In the genomic region with DNA sequence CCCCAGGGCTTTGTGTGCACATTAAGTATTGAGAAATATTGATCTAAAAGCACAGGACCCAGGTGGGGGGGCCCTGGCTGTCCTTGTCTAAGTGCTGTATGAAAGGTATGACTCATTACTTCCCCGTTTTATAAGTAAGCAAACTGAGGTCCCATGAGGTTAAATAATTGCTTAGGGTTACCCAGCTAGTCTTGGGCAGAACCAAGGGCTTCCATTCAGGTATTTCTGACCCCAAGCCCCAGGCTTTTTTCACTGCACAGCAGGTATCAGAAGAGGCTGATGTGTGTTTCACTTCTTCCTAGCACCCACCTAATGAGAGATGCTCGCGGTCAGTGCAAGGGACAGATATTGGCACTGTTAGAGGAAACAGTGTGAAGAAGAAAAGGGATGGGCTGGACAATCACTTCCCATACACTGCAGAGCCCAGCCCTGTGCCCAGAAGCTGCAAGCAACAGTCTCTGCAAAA, we compare ENCODE assay signal across 8 cellular contexts. TPM values are rescaled to one million over a fixed set of nuclear protein-coding genes. Genes with fewer than 3 reads are reported as not detected.
DNase-seq lines count a peak whose midpoint lies in the region; ATAC-seq and TF ChIP-seq lines count a peak whose summit lies in the region.

No MANE protein-coding gene starts in this region.

- TF ChIP-seq POLR2A in esophagus muscularis mucosa (IDR thresholded peaks at IDR 0.05; ENCODE audit: low read depth) = no peak

- peak overlapping the region; percentile 21 to 60 (median 46) for H3K27ac ChIP-seq in esophagus muscularis mucosa (replicated peaks in 1 of 4)

- H3K4me3 ChIP-seq in esophagus muscularis mucosa = no peak overlapping the region

- H3K27me3 Mint-ChIP-seq in stimulated activated naive B cell treated with anti-CD40 and anti-IgM and Interleukin-4, amounts not matched to agents 10 μg/mL and 1 μg/mL and 100 μg/mL, for 72 hours = no peaks in the 10 kb centered on the region

- WGBS in esophagus muscularis mucosa = 41% methylated on average over 3 of the region's 3 CpGs

- H3K4me1 ChIP-seq in esophagus muscularis mucosa = peaks cover 12 to 25% (median 18%) of the 10 kb centered on the region in 4 donors

- peaks cover 0 to 36% (median 20%) of the 10 kb centered on the region in 4 donors for H3K36me3 ChIP-seq in esophagus muscularis mucosa

- H3K4me3 Mint-ChIP-seq in stimulated activated naive B cell treated with anti-CD40 and anti-IgM and Interleukin-4, amounts not matched to agents 10 μg/mL and 1 μg/mL and 100 μg/mL, for 72 hours = peak overlapping the region in 1 of 2 donors; percentile 18

- TF ChIP-seq EP300 in esophagus muscularis mucosa (IDR thresholded peaks at IDR 0.05) = no peak

- DNase-seq in T follicular helper cell (ENCODE audit: low read depth) = peak; percentile 52
- DNase-seq in esophagus muscularis mucosa (ENCODE audit: extremely low spot score) = no peak
- peak; percentile 27 for DNase-seq in stimulated activated naive B cell treated with anti-CD40 and anti-IgM and Interleukin-4, amounts not matched to agents 10 μg/mL and 1 μg/mL and 100 μg/mL, for 72 hours
- DNase-seq in occipital lobe (lab: John Stamatoyannopoulos, UW) = no peak
- DNase-seq in 8988T = no peak
- DNase-seq in midbrain (lab: John Stamatoyannopoulos, UW) = no peak

- intact Hi-C loops in esophagus muscularis mucosa (cut with DNase I) = no loop called here

- ATAC-seq in GM18517 (IDR thresholded peaks at IDR 0.05; ENCODE audit: unreplicated experiment) = peak; percentile 56
- ATAC-seq in HG02763 (IDR thresholded peaks at IDR 0.05; ENCODE audit: unreplicated experiment) = peak; percentile 43
- peak; percentile 77 to 80 for ATAC-seq in stimulated activated naive B cell treated with anti-CD40 and anti-IgM and Interleukin-4, amounts not matched to agents 10 μg/mL and 1 μg/mL and 100 μg/mL, for 72 hours (replicated peaks)

- H3K27me3 ChIP-seq in esophagus muscularis mucosa = no peaks in the 10 kb centered on the region

- peaks cover 39 to 52% of the 10 kb centered on the region in 2 donors for H3K4me1 Mint-ChIP-seq in stimulated activated naive B cell treated with anti-CD40 and anti-IgM and Interleukin-4, amounts not matched to agents 10 μg/mL and 1 μg/mL and 100 μg/mL, for 72 hours

- no peaks in the 10 kb centered on the region for H3K9me3 Mint-ChIP-seq in stimulated activated naive B cell treated with anti-CD40 and anti-IgM and Interleukin-4, amounts not matched to agents 10 μg/mL and 1 μg/mL and 100 μg/mL, for 72 hours

- H3K9me3 ChIP-seq in esophagus muscularis mucosa = peaks cover 0 to 12% (median 2%) of the 10 kb centered on the region in 4 donors

- H3K36me3 Mint-ChIP-seq in stimulated activated naive B cell treated with anti-CD40 and anti-IgM and Interleukin-4, amounts not matched to agents 10 μg/mL and 1 μg/mL and 100 μg/mL, for 72 hours = no peaks in the 10 kb centered on the region

- H3K27ac Mint-ChIP-seq in stimulated activated naive B cell treated with anti-CD40 and anti-IgM and Interleukin-4, amounts not matched to agents 10 μg/mL and 1 μg/mL and 100 μg/mL, for 72 hours = peak overlapping the region; percentile 63

- TF ChIP-seq CTCF in esophagus muscularis mucosa (IDR thresholded peaks at IDR 0.05) = no peak

RNA-seq across cellular contexts. Expression of a gene that starts 4.7 kb away (rescaled TPM):
- total RNA-seq in esophagus muscularis mucosa (10 to 100 TPM; 17.8 to 27.8 (median 23.7) TPM), occipital lobe (22.8 TPM)

Comparison
In these comparisons a context has a peak if more than half of its experiments do, and no peak if none do; other contexts are left out.
1. DNase-seq: peak in T follicular helper cell (single experiment) and stimulated activated naive B cell treated with anti-CD40 and anti-IgM and Interleukin-4, amounts not matched to agents 10 μg/mL and 1 μg/mL and 100 μg/mL, for 72 hours (single experiment); none in esophagus muscularis mucosa (single experiment), occipital lobe (single experiment), 8988T (single experiment) and midbrain (single experiment).
2. Peak in every context shown above with its lines, with median percentiles within 50 percentile points of each other: ATAC-seq.